8 cellular contexts compared by ENCODE assay signal in genomic region chr11:17012712-17013547, GRCh38. TPM values are rescaled to one million over a fixed set of nuclear protein-coding genes. Genes with fewer than 3 reads are reported as not detected.
DNase-seq lines count a peak whose midpoint lies in the region; ATAC-seq and TF ChIP-seq lines count a peak whose summit lies in the region.

No MANE protein-coding gene starts in this region.

- no peak overlapping the region for H3K4me3 Mint-ChIP-seq in activated T-helper 17 cell treated with anti-CD3 and anti-CD28 coated beads, Interleukin-2, amount 50 U/mL, for 72 hours

- TF ChIP-seq CTCF in hepatocyte (IDR thresholded peaks at IDR 0.05; ENCODE audit: poor library complexity) (no peak), sigmoid colon (IDR thresholded peaks at IDR 0.05) (no peak)

- H3K4me2 ChIP-seq in hepatocyte = peak overlapping the region; percentile 97

- peaks cover 4% of the 10 kb centered on the region for H3K4me1 Mint-ChIP-seq in activated T-helper 17 cell treated with anti-CD3 and anti-CD28 coated beads, Interleukin-2, amount 50 U/mL, for 72 hours

- no peak for TF ChIP-seq POLR2A in sigmoid colon (IDR thresholded peaks at IDR 0.05)
- TF ChIP-seq POLR2A in GM18505 (IDR thresholded peaks at IDR 0.05; ENCODE audit: borderline replicate concordance, extremely low read depth, insufficient read depth, insufficient read length) = no peak

- H3K27ac ChIP-seq in hepatocyte = peak overlapping the region; percentile 93
- peak overlapping the region; percentile 31 to 59 (median 56) for H3K27ac ChIP-seq in sigmoid colon

- intact Hi-C loops in sigmoid colon (cut with DNase I) = no loop called here

- H3K4me3 ChIP-seq in hepatocyte (peak overlapping the region; percentile 83), sigmoid colon (peak overlapping the region; percentile 33 to 85 (median 78))

- H3K79me2 ChIP-seq in hepatocyte = peaks cover 55% of the 10 kb centered on the region

- H3K4me1 ChIP-seq in hepatocyte (ENCODE audit: insufficient read depth) = peaks cover 9% of the 10 kb centered on the region
- H3K4me1 ChIP-seq in sigmoid colon = peaks cover 0 to 16% (median 14%) of the 10 kb centered on the region in 4 donors

- no peak for TF ChIP-seq EP300 in sigmoid colon (IDR thresholded peaks at IDR 0.05)

- H3K27ac Mint-ChIP-seq in activated T-helper 17 cell treated with anti-CD3 and anti-CD28 coated beads, Interleukin-2, amount 50 U/mL, for 72 hours = no peak overlapping the region

- no peaks in the 10 kb centered on the region for H3K9me3 Mint-ChIP-seq in activated T-helper 17 cell treated with anti-CD3 and anti-CD28 coated beads, Interleukin-2, amount 50 U/mL, for 72 hours

- H3K27me3 ChIP-seq in hepatocyte = peaks cover 2% of the 10 kb centered on the region
- peaks cover 3 to 24% (median 14%) of the 10 kb centered on the region in 3 donors for H3K27me3 ChIP-seq in sigmoid colon

- DNase-seq in HPDE6-E6E7 (ENCODE audit: extremely low spot score) (peak; percentile 79), hepatocyte (ENCODE audit: low spot score) (peak; percentile 71), sigmoid colon (peak; percentile 74), SK-N-DZ (ENCODE audit: low spot score) (no peak)

- H4K20me1 ChIP-seq in hepatocyte (ENCODE audit: insufficient read depth, poor library complexity, severe bottlenecking) = no peaks in the 10 kb centered on the region

- H3K36me3 ChIP-seq in hepatocyte (replicated peaks; ENCODE audit: insufficient read depth, low read depth) (no peaks in the 10 kb centered on the region), sigmoid colon (no peaks in the 10 kb centered on the region)

- H3K36me3 Mint-ChIP-seq in activated T-helper 17 cell treated with anti-CD3 and anti-CD28 coated beads, Interleukin-2, amount 50 U/mL, for 72 hours (ENCODE audit: low read depth) = peaks cover 5% of the 10 kb centered on the region

- peak; percentile 55 for ATAC-seq in activated T-helper 17 cell treated with anti-CD3 and anti-CD28 coated beads, Interleukin-2, amount 50 U/mL, for 72 hours (replicated peaks)
- ATAC-seq in GM21447 (IDR thresholded peaks at IDR 0.05; ENCODE audit: unreplicated experiment) (no peak), GM21619 (IDR thresholded peaks at IDR 0.05; ENCODE audit: unreplicated experiment) (no peak), GM18505 (IDR thresholded peaks at IDR 0.05; ENCODE audit: unreplicated experiment) (no peak)

- peaks cover 13% of the 10 kb centered on the region for H3K27me3 Mint-ChIP-seq in activated T-helper 17 cell treated with anti-CD3 and anti-CD28 coated beads, Interleukin-2, amount 50 U/mL, for 72 hours

- no peaks in the 10 kb centered on the region for H3K9me3 ChIP-seq in hepatocyte (ENCODE audit: low read depth)
- H3K9me3 ChIP-seq in sigmoid colon = no peaks in the 10 kb centered on the region

- H2AFZ ChIP-seq in hepatocyte = peak overlapping the region; percentile 38

- no peaks in the 10 kb centered on the region for H3K9me2 ChIP-seq in hepatocyte (replicated peaks; ENCODE audit: insufficient read depth)

- 6% methylated on average over 31 of the region's 38 CpGs for WGBS in hepatocyte (ENCODE audit: low lambda C conversion rate, missing lambda C conversion rate)
- whole genome bisulfite sequencing in sigmoid colon, 2 donors = 7 to 26% methylated on average over 38 of the region's 38 CpGs

RNA-seq across cellular contexts. Expression of gene PLEKHA7, which starts 1.3 kb away (rescaled TPM):
- total RNA-seq in activated T-helper 17 cell treated with anti-CD3 and anti-CD28 coated beads, Interleukin-2, amount 50 U/mL, for 72 hours = 10 to 100 TPM in 1 of 2 donors, 1 to 10 TPM in 1; 2.7 to 35.2 TPM
- total RNA-seq in hepatocyte (25.4 and 35.6 TPM in 2 replicates), sigmoid colon (10 to 100 TPM in 1 of 4 donors, 1 to 10 TPM in 3; 2.9 to 10.2 (median 4.2) TPM)
- polyA plus RNA-seq in hepatocyte (16.7 and 18.2 TPM in 2 replicates), sigmoid colon (10 to 100 TPM; 28.2 to 45.3 (median 41.3) TPM)
- polyA plus RNA-seq in SK-N-DZ (2014; cell fraction: cytosol; rRNA removed) = 1.2 and 3.6 TPM in 2 replicates
- 8.2 and 9.8 TPM in 2 replicates for polyA plus RNA-seq in SK-N-DZ (2014; cell fraction: nucleus; rRNA removed)
